Comparison of ENCODE assay signal across 2 cellular contexts in genomic region chr5:27608992-27609391, GRCh38.
TF ChIP-seq lines count a peak whose summit lies in the region.

No MANE protein-coding gene starts in this region.

TF ChIP-seq in HepG2, 621 proteins besides CTCF, POLR2A, EP300 and RAD21:
- TF ChIP-seq ZNF260 (CRISPR knock-in tag; IDR thresholded peaks at IDR 0.05; ENCODE audit: borderline replicate concordance, low read depth), result no peak
- peak; percentile 95 for TF ChIP-seq CREB1 (IDR thresholded peaks at IDR 0.05)
- no peak for TF ChIP-seq CREB1 (CRISPR knock-in tag; IDR thresholded peaks at IDR 0.05)
- TF ChIP-seq ZBTB2 (CRISPR knock-in tag; IDR thresholded peaks at IDR 0.05; ENCODE audit: low read depth), result no peak
- no peak for TF ChIP-seq ERF (CRISPR knock-in tag; IDR thresholded peaks at IDR 0.05)
- no peak for TF ChIP-seq RORA (CRISPR knock-in tag; IDR thresholded peaks at IDR 0.05)
- no peak for TF ChIP-seq HNF1B (CRISPR knock-in tag; IDR thresholded peaks at IDR 0.05)
- TF ChIP-seq ATF3 (CRISPR knock-in tag; IDR thresholded peaks at IDR 0.05), result no peak
- TF ChIP-seq ZNF510 (CRISPR knock-in tag; IDR thresholded peaks at IDR 0.05; ENCODE audit: low read depth), result no peak
- TF ChIP-seq ZXDC (CRISPR knock-in tag; IDR thresholded peaks at IDR 0.05), result no peak
- peak; percentile 96 for TF ChIP-seq ATF7 (IDR thresholded peaks at IDR 0.05)
- no peak for TF ChIP-seq ATF7 (CRISPR knock-in tag; IDR thresholded peaks at IDR 0.05)
- TF ChIP-seq ZNF740 (CRISPR knock-in tag; IDR thresholded peaks at IDR 0.05), result no peak
- no peak for TF ChIP-seq MIER3 (CRISPR knock-in tag; IDR thresholded peaks at IDR 0.05; ENCODE audit: borderline replicate concordance)
- no peak for TF ChIP-seq ZNF598 (CRISPR knock-in tag; IDR thresholded peaks at IDR 0.05; ENCODE audit: borderline replicate concordance)

TF ChIP-seq in H1, 55 proteins besides CTCF, POLR2A, EP300 and RAD21 (continued from another document):
- TF ChIP-seq KDM4A (IDR thresholded peaks at IDR 0.05; ENCODE audit: low read depth, low read length, severe bottlenecking), result no peak
